ENCODE assay signal across 22 cellular contexts in genomic region chr14:103102689-103103260, GRCh38. TPM values are rescaled to one million over a fixed set of nuclear protein-coding genes. Genes with fewer than 3 reads are reported as not detected.
"Had no signal": no experiment of that assay in that cellular context is flagged by ENCODE, and none has a peak within 500 bp of the region (broad histone marks: within the 10 kb centered on the region; RNA-seq: fewer than 3 reads in every experiment).

No MANE protein-coding gene starts in this region.

- H3K27ac ChIP-seq: adrenal gland, cardiac muscle cell, left lung, neural progenitor cell, ovary, sigmoid colon, thyroid gland had no signal

- H3K36me3 Mint-ChIP-seq: activated naive CD4-positive, alpha-beta T cell treated with anti-CD3 and anti-CD28 coated beads, Interleukin-2, amount 50 U/mL, for 72 hours; naive thymus-derived CD4-positive, alpha-beta T cell; neural progenitor cell; stimulated activated memory B cell treated with anti-CD40 and anti-IgM and Interleukin-4, amounts not matched to agents 10 μg/mL and 1 μg/mL and 100 μg/mL, for 72 hours had no signal

- H3K9me3 Mint-ChIP-seq: activated naive CD4-positive, alpha-beta T cell treated with anti-CD3 and anti-CD28 coated beads, Interleukin-2, amount 50 U/mL, for 72 hours; effector memory CD8-positive, alpha-beta T cell; naive thymus-derived CD4-positive, alpha-beta T cell; neural progenitor cell; stimulated activated memory B cell treated with anti-CD40 and anti-IgM and Interleukin-4, amounts not matched to agents 10 μg/mL and 1 μg/mL and 100 μg/mL, for 72 hours had no signal

- ATAC-seq: activated naive CD4-positive, alpha-beta T cell treated with anti-CD3 and anti-CD28 coated beads, Interleukin-2, amount 50 U/mL, for 72 hours; effector memory CD8-positive, alpha-beta T cell; naive thymus-derived CD4-positive, alpha-beta T cell; stimulated activated memory B cell treated with anti-CD40 and anti-IgM and Interleukin-4, amounts not matched to agents 10 μg/mL and 1 μg/mL and 100 μg/mL, for 72 hours; T-helper 17 cell had no signal

- H3K4me3 ChIP-seq: cardiac muscle cell, neural progenitor cell, ovary, thyroid gland had no signal

- H3K27me3 ChIP-seq: ovary had no signal

- H3K9ac ChIP-seq: neural progenitor cell had no signal

- DNase-seq: activated CD4-positive, alpha-beta T cell treated with anti-CD3 and anti-CD28 coated beads, Interleukin-2, amount 50 U/mL, for 1 hour; activated CD4-positive, CD25-positive, alpha-beta regulatory T cell treated with anti-CD3 and anti-CD28 coated beads, Interleukin-2, amount 50 U/mL, for 72 hours; activated gamma-delta T cell treated with Interleukin-2 at 50 U/mL for 16 hours; effector memory CD8-positive, alpha-beta T cell; hypothalamus; naive thymus-derived CD4-positive, alpha-beta T cell; sigmoid colon; stimulated activated CD4-positive, alpha-beta T cell treated with anti-CD3 and anti-CD28 coated beads, Interleukin-4, amount 100 ng/mL, for 24 hours; T-helper 17 cell; thyroid gland had no signal

- H3K4me3 Mint-ChIP-seq: neural progenitor cell had no signal

- H3K27ac Mint-ChIP-seq: activated naive CD4-positive, alpha-beta T cell treated with anti-CD3 and anti-CD28 coated beads, Interleukin-2, amount 50 U/mL, for 72 hours; effector memory CD8-positive, alpha-beta T cell; naive thymus-derived CD4-positive, alpha-beta T cell; neural progenitor cell; T-helper 17 cell had no signal

- H2AFZ ChIP-seq: neural progenitor cell had no signal

- H3K9me3 ChIP-seq: adrenal gland, left lung, ovary, sigmoid colon, thyroid gland had no signal

- H3K36me3 ChIP-seq: adrenal gland, cardiac muscle cell, left lung, neural progenitor cell, ovary, sigmoid colon, thyroid gland had no signal

- H3K4me2 ChIP-seq: neural progenitor cell had no signal

RNA-seq across cellular contexts. Expression of gene EXOC3L4, which starts 8.2 kb away (rescaled TPM):
- total RNA-seq: activated CD8-positive, alpha-beta memory T cell treated with anti-CD3 and anti-CD28 coated beads for 36 hours; activated naive CD4-positive, alpha-beta T cell treated with anti-CD3 and anti-CD28 coated beads, Interleukin-2, amount 50 U/mL, for 72 hours; dermis microvascular lymphatic vessel endothelial cell; naive thymus-derived CD4-positive, alpha-beta T cell; pulmonary artery endothelial cell; T-helper 17 cell had no signal
- polyA plus RNA-seq: keratinocyte; naive thymus-derived CD4-positive, alpha-beta T cell had no signal

RNA-seq across cellular contexts. Expression of gene LBHD2, which starts 18.8 kb away (rescaled TPM):
- total RNA-seq: activated CD8-positive, alpha-beta memory T cell treated with anti-CD3 and anti-CD28 coated beads for 36 hours; activated naive CD4-positive, alpha-beta T cell treated with anti-CD3 and anti-CD28 coated beads, Interleukin-2, amount 50 U/mL, for 72 hours; adrenal gland; cardiac muscle cell; dermis microvascular lymphatic vessel endothelial cell; left lung; naive thymus-derived CD4-positive, alpha-beta T cell; pulmonary artery endothelial cell; sigmoid colon; T-helper 17 cell; thyroid gland; urinary bladder had no signal
- polyA plus RNA-seq: adrenal gland; cardiac muscle cell; keratinocyte; naive thymus-derived CD4-positive, alpha-beta T cell; ovary; urinary bladder had no signal

RNA-seq across cellular contexts. Expression of gene TNFAIP2, which starts 20.5 kb away (rescaled TPM):
- polyA plus RNA-seq: naive thymus-derived CD4-positive, alpha-beta T cell had no signal
